In the genomic region with DNA sequence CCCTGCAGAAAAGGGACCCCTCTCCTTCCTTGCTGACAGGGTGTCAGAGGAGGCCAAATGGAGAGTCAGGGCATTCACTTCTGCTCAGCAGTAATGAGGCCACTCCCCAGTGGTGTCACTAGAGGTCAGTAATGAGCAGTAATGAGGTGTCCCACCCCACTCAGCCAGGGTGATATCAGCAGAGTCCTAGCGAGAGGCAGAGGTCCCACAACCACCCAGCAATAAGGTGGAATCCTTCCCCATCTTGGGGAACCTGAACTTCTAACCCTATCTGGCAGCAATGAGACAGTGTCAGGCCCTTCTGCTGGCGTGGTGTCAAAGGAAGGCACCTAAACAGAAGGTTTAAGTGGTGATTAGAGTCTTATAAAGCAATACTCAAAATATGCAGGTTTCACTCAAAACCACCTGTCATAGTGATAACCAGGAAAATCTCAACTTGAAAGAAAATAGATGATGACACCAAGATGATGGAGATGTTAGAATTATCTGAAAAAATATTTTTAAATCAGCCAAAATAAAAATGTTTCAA, we compare ENCODE assay signal across 8 cellular contexts. TPM values are rescaled to one million over a fixed set of nuclear protein-coding genes. Genes with fewer than 3 reads are reported as not detected.
DNase-seq lines count a peak whose midpoint lies in the region; ATAC-seq and TF ChIP-seq lines count a peak whose summit lies in the region.

No MANE protein-coding gene starts in this region.

- no peak overlapping the region for H3K27ac Mint-ChIP-seq in CD4-positive, CD25-positive, alpha-beta regulatory T cell
- no peak overlapping the region for H3K27ac Mint-ChIP-seq in progenitor cell of endocrine pancreas

- peaks cover 18% of the 10 kb centered on the region in 2 experiments for H3K9me3 ChIP-seq in CD4-positive, CD25-positive, alpha-beta regulatory T cell (ENCODE audit: control insufficient read depth in 2 of 2, low read length in 2 of 2)

- peaks cover 4% of the 10 kb centered on the region for H3K4me1 ChIP-seq in CD4-positive, CD25-positive, alpha-beta regulatory T cell (ENCODE audit: control insufficient read depth, insufficient read depth, low read length, poor library complexity, severe bottlenecking)

- peaks cover 11% of the 10 kb centered on the region for H3K27me3 ChIP-seq in CD4-positive, CD25-positive, alpha-beta regulatory T cell (ENCODE audit: control insufficient read depth, insufficient read depth, low read length)

- H3K9me3 Mint-ChIP-seq in CD4-positive, CD25-positive, alpha-beta regulatory T cell, result peaks cover 3 to 25% (median 11%) of the 10 kb centered on the region in 7 donors
- H3K9me3 Mint-ChIP-seq in progenitor cell of endocrine pancreas (ENCODE audit: low read depth), result peaks cover 21% of the 10 kb centered on the region

- peak; percentile 20 to 64 (median 62) for DNase-seq in CD4-positive, CD25-positive, alpha-beta regulatory T cell
- peak; percentile 43 for DNase-seq in NCI-H2171 treated with DMSO at 0.1 percent for 48 hours (lab: John Stamatoyannopoulos, UW)
- peak; percentile 58 for DNase-seq in activated CD8-positive, alpha-beta memory T cell treated with anti-CD3 and anti-CD28 coated beads, Interleukin-2, amount 50 U/mL, for 4 hours
- DNase-seq in fibroblast of pulmonary artery (ENCODE audit: low read depth), result peak; percentile 62
- peak; percentile 46 for DNase-seq in progenitor cell of endocrine pancreas (ENCODE audit: low spot score, unreplicated experiment)
- DNase-seq in NCI-H2029 (lab: John Stamatoyannopoulos, UW), result no peak

- TF ChIP-seq CTCF in fibroblast of pulmonary artery (IDR thresholded peaks at IDR 0.05; ENCODE audit: low read length, missing control alignments), result peak; percentile 86
- TF ChIP-seq CTCF in progenitor cell of endocrine pancreas (IDR thresholded peaks at IDR 0.05; ENCODE audit: unreplicated experiment), result peak; percentile 75

- no peak overlapping the region for H3K4me3 Mint-ChIP-seq in CD4-positive, CD25-positive, alpha-beta regulatory T cell
- H3K4me3 Mint-ChIP-seq in progenitor cell of endocrine pancreas (ENCODE audit: low read depth), result no peak overlapping the region

- no peak overlapping the region for H3K27ac ChIP-seq in CD4-positive, CD25-positive, alpha-beta regulatory T cell (ENCODE audit: insufficient read depth, low read length, poor library complexity, severe bottlenecking)

- H3K36me3 ChIP-seq in CD4-positive, CD25-positive, alpha-beta regulatory T cell (ENCODE audit: control insufficient read depth, insufficient read depth, low read length), result no peaks in the 10 kb centered on the region

- peaks cover 48% of the 10 kb centered on the region for H3K27me3 Mint-ChIP-seq in CD4-positive, CD25-positive, alpha-beta regulatory T cell
- peaks cover 35% of the 10 kb centered on the region for H3K27me3 Mint-ChIP-seq in progenitor cell of endocrine pancreas

- peak; percentile 88 to 95 for ATAC-seq in CD4-positive, CD25-positive, alpha-beta regulatory T cell (ENCODE audit: low read depth in 2 of 2)
- peak; percentile 87 for ATAC-seq in GM18858 (IDR thresholded peaks at IDR 0.05; ENCODE audit: unreplicated experiment)
- peak; percentile 96 for ATAC-seq in HG02943 (IDR thresholded peaks at IDR 0.05; ENCODE audit: low read depth, unreplicated experiment)

- no peak overlapping the region for H3K4me3 ChIP-seq in CD4-positive, CD25-positive, alpha-beta regulatory T cell (ENCODE audit: low read depth, low read length)
- no peak overlapping the region for H3K4me3 ChIP-seq in fibroblast of pulmonary artery (replicated peaks; ENCODE audit: low read depth, low read length)

- no peaks in the 10 kb centered on the region for H3K36me3 Mint-ChIP-seq in CD4-positive, CD25-positive, alpha-beta regulatory T cell
- H3K36me3 Mint-ChIP-seq in progenitor cell of endocrine pancreas (ENCODE audit: insufficient read depth), result no peaks in the 10 kb centered on the region

- H3K4me1 Mint-ChIP-seq in CD4-positive, CD25-positive, alpha-beta regulatory T cell, result peaks cover 0 to 6% (median 4%) of the 10 kb centered on the region in 4 donors
- no peaks in the 10 kb centered on the region for H3K4me1 Mint-ChIP-seq in progenitor cell of endocrine pancreas (ENCODE audit: low read depth)

RNA-seq across cellular contexts. Expression of a gene that starts 12.9 kb away (rescaled TPM):
- not detected for total RNA-seq in CD4-positive, CD25-positive, alpha-beta regulatory T cell
- polyA plus RNA-seq in CD4-positive, CD25-positive, alpha-beta regulatory T cell, result not detected
- 0.78 and 0.79 TPM in 2 replicates for total RNA-seq in progenitor cell of endocrine pancreas
